In the genomic region with DNA sequence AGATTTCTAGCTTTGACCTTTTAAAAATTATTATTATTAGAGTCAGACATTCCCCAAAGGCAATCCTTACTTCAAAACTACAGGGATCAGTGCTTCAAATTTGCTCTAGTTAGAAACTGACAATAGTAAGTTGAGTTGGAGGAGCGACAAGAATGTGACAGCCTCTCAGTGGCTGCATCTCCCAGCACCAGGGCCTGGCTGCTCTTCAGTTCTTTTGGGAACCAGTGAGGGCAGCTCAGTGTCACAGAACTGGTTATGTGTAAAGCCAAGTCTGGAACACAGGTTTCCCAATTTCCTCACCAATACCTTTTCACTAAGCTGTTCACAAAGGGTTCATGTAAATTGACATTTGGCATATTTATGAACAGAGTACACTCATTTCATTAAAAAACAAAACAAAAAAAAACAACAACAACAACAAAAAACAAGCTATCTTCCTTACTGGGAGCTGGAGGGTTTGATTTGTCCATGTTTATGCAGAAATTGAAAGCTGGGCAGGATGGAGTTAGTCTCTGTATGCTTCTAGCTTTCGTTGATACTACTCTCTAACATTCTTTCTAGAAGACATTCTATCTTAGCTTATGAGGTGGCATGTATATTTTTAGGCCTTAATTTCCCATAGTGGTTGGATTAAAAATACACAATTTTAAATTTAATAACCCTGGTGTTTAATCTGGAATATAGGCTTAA, we compare ENCODE assay signal across 15 cellular contexts.
"Had no signal": no experiment of that assay in that cellular context is flagged by ENCODE, and none has a peak within 500 bp of the region (broad histone marks: within the 10 kb centered on the region; RNA-seq: fewer than 3 reads in every experiment).

No MANE protein-coding gene starts in this region.

- H3K4me1 ChIP-seq: tibial nerve had no signal

- H3K9me3 ChIP-seq: esophagus muscularis mucosa, tibial nerve had no signal

- H3K27ac ChIP-seq: cardiac muscle cell, esophagus muscularis mucosa, tibial nerve had no signal

- DNase-seq: activated CD4-positive, alpha-beta memory T cell treated with anti-CD3 and anti-CD28 coated beads, Interleukin-2, amount 10 ng/mL, durations not matched to agents 7 days and 5 days; activated CD4-positive, alpha-beta T cell treated with anti-CD3 and anti-CD28 coated beads for 4 hours; activated naive CD4-positive, alpha-beta T cell treated with anti-CD3 and anti-CD28 coated beads, Interleukin-2, amount 10 ng/mL, durations not matched to agents 7 days and 5 days; activated T-cell treated with anti-CD3 and anti-CD28 coated beads, Interleukin-2, amount 50 U/mL, for 24 hours; mesendoderm; nephron progenitor cell; occipital lobe; stimulated activated CD4-positive, alpha-beta T cell treated with anti-CD3 and anti-CD28 coated beads, Interleukin-2, amount 100 ng/mL, for 48 hours; T-helper 17 cell had no signal

- H3K4me3 ChIP-seq: cardiac muscle cell, esophagus muscularis mucosa, tibial nerve had no signal

- H3K36me3 ChIP-seq: cardiac muscle cell, esophagus muscularis mucosa, tibial nerve had no signal

- ATAC-seq: SK-N-SH treated with all-trans-retinoic acid at 6 μM for 48 hours; stimulated activated memory B cell treated with anti-CD40 and anti-IgM and Interleukin-4, amounts not matched to agents 10 μg/mL and 1 μg/mL and 100 μg/mL, for 72 hours; T-helper 17 cell; WTC11 had no signal

- H3K27me3 ChIP-seq: cardiac muscle cell, esophagus muscularis mucosa, tibial nerve had no signal
